1 cellular context compared by ENCODE assay signal in the genomic region with DNA sequence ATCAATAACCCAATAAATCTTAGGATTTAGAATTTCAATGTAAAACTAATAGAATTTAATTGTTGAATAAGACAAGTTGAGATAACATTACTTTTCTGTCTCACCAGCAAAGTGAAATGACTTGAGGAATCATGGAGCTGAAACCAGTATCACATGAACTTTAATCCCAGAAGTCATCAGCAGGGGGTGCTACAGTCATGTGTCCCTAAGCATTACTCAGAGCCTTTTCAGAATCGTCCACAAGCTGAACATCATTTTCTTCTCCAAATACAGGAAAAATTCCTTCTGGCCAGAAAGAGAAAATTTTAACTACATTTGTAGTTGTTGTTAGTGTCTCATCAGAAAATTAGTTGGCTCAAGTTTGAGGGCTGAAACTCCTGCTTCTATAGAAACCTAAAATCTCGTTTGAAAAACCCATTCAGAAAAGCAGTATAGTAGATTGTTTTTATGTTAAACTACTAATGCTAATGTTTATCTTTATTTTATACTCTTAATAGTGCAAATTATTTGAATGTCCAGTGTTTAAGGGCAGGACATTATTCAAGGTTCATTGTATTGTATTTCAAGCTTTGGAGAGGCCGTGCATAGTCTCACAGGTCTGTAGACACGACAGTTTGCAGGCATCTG.
TF ChIP-seq lines count a peak whose summit lies in the region.

No MANE protein-coding gene starts in this region.

TF ChIP-seq in WTC11, 78 proteins besides CTCF, POLR2A, EP300 and RAD21 (continued from another document):
- TF ChIP-seq, protein P1, sequence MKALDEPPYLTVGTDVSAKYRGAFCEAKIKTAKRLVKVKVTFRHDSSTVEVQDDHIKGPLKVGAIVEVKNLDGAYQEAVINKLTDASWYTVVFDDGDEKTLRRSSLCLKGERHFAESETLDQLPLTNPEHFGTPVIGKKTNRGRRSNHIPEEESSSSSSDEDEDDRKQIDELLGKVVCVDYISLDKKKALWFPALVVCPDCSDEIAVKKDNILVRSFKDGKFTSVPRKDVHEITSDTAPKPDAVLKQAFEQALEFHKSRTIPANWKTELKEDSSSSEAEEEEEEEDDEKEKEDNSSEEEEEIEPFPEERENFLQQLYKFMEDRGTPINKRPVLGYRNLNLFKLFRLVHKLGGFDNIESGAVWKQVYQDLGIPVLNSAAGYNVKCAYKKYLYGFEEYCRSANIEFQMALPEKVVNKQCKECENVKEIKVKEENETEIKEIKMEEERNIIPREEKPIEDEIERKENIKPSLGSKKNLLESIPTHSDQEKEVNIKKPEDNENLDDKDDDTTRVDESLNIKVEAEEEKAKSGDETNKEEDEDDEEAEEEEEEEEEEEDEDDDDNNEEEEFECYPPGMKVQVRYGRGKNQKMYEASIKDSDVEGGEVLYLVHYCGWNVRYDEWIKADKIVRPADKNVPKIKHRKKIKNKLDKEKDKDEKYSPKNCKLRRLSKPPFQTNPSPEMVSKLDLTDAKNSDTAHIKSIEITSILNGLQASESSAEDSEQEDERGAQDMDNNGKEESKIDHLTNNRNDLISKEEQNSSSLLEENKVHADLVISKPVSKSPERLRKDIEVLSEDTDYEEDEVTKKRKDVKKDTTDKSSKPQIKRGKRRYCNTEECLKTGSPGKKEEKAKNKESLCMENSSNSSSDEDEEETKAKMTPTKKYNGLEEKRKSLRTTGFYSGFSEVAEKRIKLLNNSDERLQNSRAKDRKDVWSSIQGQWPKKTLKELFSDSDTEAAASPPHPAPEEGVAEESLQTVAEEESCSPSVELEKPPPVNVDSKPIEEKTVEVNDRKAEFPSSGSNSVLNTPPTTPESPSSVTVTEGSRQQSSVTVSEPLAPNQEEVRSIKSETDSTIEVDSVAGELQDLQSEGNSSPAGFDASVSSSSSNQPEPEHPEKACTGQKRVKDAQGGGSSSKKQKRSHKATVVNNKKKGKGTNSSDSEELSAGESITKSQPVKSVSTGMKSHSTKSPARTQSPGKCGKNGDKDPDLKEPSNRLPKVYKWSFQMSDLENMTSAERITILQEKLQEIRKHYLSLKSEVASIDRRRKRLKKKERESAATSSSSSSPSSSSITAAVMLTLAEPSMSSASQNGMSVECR (CRISPR knock-in tag; IDR thresholded peaks at IDR 0.05; ENCODE audit: borderline replicate concordance), result no peak
- no peak for TF ChIP-seq ERG (CRISPR knock-in tag; IDR thresholded peaks at IDR 0.05)
- TF ChIP-seq USF2 (CRISPR knock-in tag; IDR thresholded peaks at IDR 0.05), result no peak
